ENCODE assay signal across 8 cellular contexts in genomic region chr17:44122825-44123355, GRCh38. TPM values are rescaled to one million over a fixed set of nuclear protein-coding genes. Genes with fewer than 3 reads are reported as not detected.
DNase-seq lines count a peak whose midpoint lies in the region; ATAC-seq and TF ChIP-seq lines count a peak whose summit lies in the region.

No MANE protein-coding gene starts in this region.

- peak; percentile 29 for ATAC-seq in GM21515 (IDR thresholded peaks at IDR 0.05; ENCODE audit: unreplicated experiment)
- no peak for ATAC-seq in upper lobe of right lung
- ATAC-seq in GM19455 (IDR thresholded peaks at IDR 0.05; ENCODE audit: unreplicated experiment) = no peak

- peaks cover 0 to 7% (median 0%) of the 10 kb centered on the region in 11 experiments; a peak in 3 of 22 replicates for H3K36me3 ChIP-seq in BLaER1 treated with 17β-estradiol and CSF1 and Interleukin-3, amounts not matched to agents 10 nM and 100 nM
- H3K36me3 ChIP-seq in MM.1S (replicated peaks; ENCODE audit: insufficient read depth, low read length) (no peaks in the 10 kb centered on the region), mesodermal cell (ENCODE audit: control insufficient read depth, insufficient read depth, low read length) (no peaks in the 10 kb centered on the region), upper lobe of right lung (no peaks in the 10 kb centered on the region)

- intact Hi-C loops in upper lobe of right lung (cut with DNase I) = no loop called here

- WGBS in mesodermal cell (ENCODE audit: insufficient coverage in 2 of 2), 2 experiments = 1 to 4% methylated on average over 22 to 24 of the region's 32 CpGs

- no peak for TF ChIP-seq CTCF in MM.1S (IDR thresholded peaks at IDR 0.05; ENCODE audit: low read length)
- TF ChIP-seq CTCF in brain (conservative IDR thresholded peaks at IDR 0.05) = no peak
- no peak for TF ChIP-seq CTCF in upper lobe of right lung (IDR thresholded peaks at IDR 0.05)

- peaks cover 6% of the 10 kb centered on the region for H3K27me3 Mint-ChIP-seq in brain

- H3F3A ChIP-seq in MM.1S (ENCODE audit: insufficient read depth, low read length) = no peaks in the 10 kb centered on the region

- peak overlapping the region; percentile 92 to 98 (median 96) for H3K9ac ChIP-seq in BLaER1 treated with 17β-estradiol and CSF1 and Interleukin-3, amounts not matched to agents 10 nM and 100 nM
- peak overlapping the region; percentile 92 for H3K9ac ChIP-seq in MM.1S (ENCODE audit: low read length)

- DNase-seq in MM.1S = no peak
- DNase-seq in upper lobe of right lung = no peak
- DNase-seq in NOMO-1 treated with dmso at 0.1 percent for 144 hours (lab: John Stamatoyannopoulos, UW; ENCODE audit: unreplicated experiment) = no peak

- peaks cover 53% of the 10 kb centered on the region for H3K79me2 ChIP-seq in MM.1S (ENCODE audit: low read length)

- peaks cover 28 to 62% (median 55%) of the 10 kb centered on the region in 10 experiments for H3K4me1 ChIP-seq in BLaER1 treated with 17β-estradiol and CSF1 and Interleukin-3, amounts not matched to agents 10 nM and 100 nM
- H3K4me1 ChIP-seq in MM.1S (ENCODE audit: low read length) (peaks cover 13% of the 10 kb centered on the region; the same call in 1 of the 2 replicates), mesodermal cell (ENCODE audit: control insufficient read depth, insufficient read depth, low read length, poor library complexity, severe bottlenecking) (peaks cover 26% of the 10 kb centered on the region), upper lobe of right lung (peaks cover 29% of the 10 kb centered on the region)

- peak overlapping the region; percentile 92 to 99 (median 98) for H3K4me3 Mint-ChIP-seq in brain

- peak overlapping the region; percentile 86 to 100 (median 96) for H3K4me3 ChIP-seq in BLaER1 treated with 17β-estradiol and CSF1 and Interleukin-3, amounts not matched to agents 10 nM and 100 nM
- H3K4me3 ChIP-seq in MM.1S (ENCODE audit: low read length) (peak overlapping the region; percentile 97), mesodermal cell (ENCODE audit: extremely low read depth, insufficient read depth, low read length, poor library complexity, severe bottlenecking) (peak overlapping the region; percentile 93), upper lobe of right lung (peak overlapping the region; percentile 99)

- H2AFZ ChIP-seq in MM.1S (ENCODE audit: low read length) = peak overlapping the region; percentile 53

- no peaks in the 10 kb centered on the region for H3K9me3 Mint-ChIP-seq in brain

- peaks cover 18 to 49% (median 39%) of the 10 kb centered on the region in 11 experiments; a peak in 20 of 22 replicates for H4K20me1 ChIP-seq in BLaER1 treated with 17β-estradiol and CSF1 and Interleukin-3, amounts not matched to agents 10 nM and 100 nM
- no peaks in the 10 kb centered on the region; the same call in 1 of the 2 replicates for H4K20me1 ChIP-seq in MM.1S (ENCODE audit: insufficient read depth, low read length)

- H3K9me2 ChIP-seq in MM.1S (replicated peaks; ENCODE audit: insufficient read depth, low read length) = no peaks in the 10 kb centered on the region

- peaks cover 58% of the 10 kb centered on the region for H3K4me1 Mint-ChIP-seq in brain

- H3K4me2 ChIP-seq in BLaER1 treated with 17β-estradiol and CSF1 and Interleukin-3, amounts not matched to agents 10 nM and 100 nM = peak overlapping the region; percentile 88 to 99 (median 98)
- H3K4me2 ChIP-seq in MM.1S (ENCODE audit: low read depth, low read length) = peak overlapping the region; percentile 90

- no peaks in the 10 kb centered on the region for H3K9me3 ChIP-seq in BLaER1 treated with 17β-estradiol and CSF1 and Interleukin-3, amounts not matched to agents 10 nM and 100 nM (replicated peaks in 1 of 11)
- H3K9me3 ChIP-seq in MM.1S (replicated peaks; ENCODE audit: insufficient read depth, low read length) (no peaks in the 10 kb centered on the region), mesodermal cell (ENCODE audit: control insufficient read depth, low read length) (no peaks in the 10 kb centered on the region), upper lobe of right lung (no peaks in the 10 kb centered on the region)

- peak overlapping the region; percentile 89 to 98 (median 95) for H3K27ac ChIP-seq in BLaER1 treated with 17β-estradiol and CSF1 and Interleukin-3, amounts not matched to agents 10 nM and 100 nM
- H3K27ac ChIP-seq in MM.1S (ENCODE audit: low read length) (no peak overlapping the region), mesodermal cell (ENCODE audit: low read depth, low read length, severe bottlenecking) (peak overlapping the region; percentile 74), upper lobe of right lung (peak overlapping the region; percentile 91)

- no peaks in the 10 kb centered on the region for H3K27me3 ChIP-seq in BLaER1 treated with 17β-estradiol and CSF1 and Interleukin-3, amounts not matched to agents 10 nM and 100 nM
- H3K27me3 ChIP-seq in MM.1S (replicated peaks; ENCODE audit: insufficient read depth, low read length) (no peaks in the 10 kb centered on the region), upper lobe of right lung (no peaks in the 10 kb centered on the region)

- peak overlapping the region; percentile 85 to 99 (median 98) for H3K27ac Mint-ChIP-seq in brain

- no peaks in the 10 kb centered on the region for H3K36me3 Mint-ChIP-seq in brain

RNA-seq across cellular contexts. Expression of gene HDAC5, which starts 0.6 kb away (rescaled TPM):
- 123 TPM for polyA plus RNA-seq in brain (ENCODE audit: insufficient read depth, low read depth, low replicate concordance)
- 93.2 TPM for polyA plus RNA-seq in mesodermal cell (2013, experiment 1 of 2)
- 80.8 TPM for polyA plus RNA-seq in mesodermal cell (2013, experiment 2 of 2)
- 55.3 TPM for total RNA-seq in upper lobe of right lung

RNA-seq across cellular contexts. Expression of gene HROB, which starts 18.8 kb away (rescaled TPM):
- polyA plus RNA-seq in brain (ENCODE audit: insufficient read depth, low read depth, low replicate concordance) = 3.9 TPM
- 9.4 TPM for polyA plus RNA-seq in mesodermal cell (2013, experiment 1 of 2)
- polyA plus RNA-seq in mesodermal cell (2013, experiment 2 of 2) = 7.0 TPM
- total RNA-seq in upper lobe of right lung = 0.35 TPM

RNA-seq across cellular contexts. Expression of gene ASB16, which starts 47.6 kb away (rescaled TPM):
- polyA plus RNA-seq in brain (ENCODE audit: insufficient read depth, low read depth, low replicate concordance) = 0.92 TPM
- not detected for polyA plus RNA-seq in mesodermal cell (2013, experiment 1 of 2)
- polyA plus RNA-seq in mesodermal cell (2013, experiment 2 of 2) = not detected
- total RNA-seq in upper lobe of right lung = not detected

RNA-seq across cellular contexts. Expression of gene G6PC3, which starts 52.4 kb away (rescaled TPM):
- 187 TPM for polyA plus RNA-seq in brain (ENCODE audit: insufficient read depth, low read depth, low replicate concordance)
- 113 TPM for polyA plus RNA-seq in mesodermal cell (2013, experiment 1 of 2)
- 95.1 TPM for polyA plus RNA-seq in mesodermal cell (2013, experiment 2 of 2)
- total RNA-seq in upper lobe of right lung = 39.7 TPM

RNA-seq across cellular contexts. Expression of gene LSM12, which starts 56.4 kb away (rescaled TPM):
- polyA plus RNA-seq in brain (ENCODE audit: insufficient read depth, low read depth, low replicate concordance) = 45.1 TPM
- 56.3 TPM for polyA plus RNA-seq in mesodermal cell (2013, experiment 1 of 2)
- 60.4 TPM for polyA plus RNA-seq in mesodermal cell (2013, experiment 2 of 2)
- 39.8 TPM for total RNA-seq in upper lobe of right lung
